Comparison of ENCODE assay signal across 18 cellular contexts in genomic region chr6:144438103-144438502, GRCh38.
A peak's percentile ranks its signal among the peaks of the same experiment; 100 is the strongest.
DNase-seq lines count a peak whose midpoint lies in the region; ATAC-seq, FAIRE-seq and TF ChIP-seq lines count a peak whose summit lies in the region.
"Had no signal": no experiment of that assay in that cellular context is flagged by ENCODE, and none has a peak within 500 bp of the region (broad histone marks: within the 10 kb centered on the region; RNA-seq: fewer than 3 reads in every experiment).

No MANE protein-coding gene starts in this region.

- H4K12ac ChIP-seq in trophoblast cell (ENCODE audit: low read depth, low read length): no peak overlapping the region

- peaks cover 45 to 80% of the 10 kb centered on the region in 2 experiments for H3K36me3 ChIP-seq in HepG2 (replicated peaks in 1 of 2; ENCODE audit: control insufficient read depth in 1 of 2, insufficient read depth in 2 of 2, low read length in 2 of 2)
- peaks cover 16 to 33% of the 10 kb centered on the region in 2 experiments for H3K36me3 ChIP-seq in trophoblast cell (ENCODE audit: control insufficient read depth in 1 of 2, insufficient read depth in 2 of 2, low read length in 2 of 2)
- peaks cover 50% of the 10 kb centered on the region for H3K36me3 ChIP-seq in brain microvascular endothelial cell (replicated peaks)

- H3K18ac ChIP-seq in trophoblast cell (ENCODE audit: low read length): no peak overlapping the region

- H2BK120ac ChIP-seq in trophoblast cell (ENCODE audit: insufficient read depth, low read length, poor library complexity): no peak overlapping the region

- no TSS peak for BruUV-seq in HepG2 (replicated peaks; lab: Mats Ljungman, UMichigan)

- ATAC-seq in effector memory CD8-positive, alpha-beta T cell (replicated peaks): no peak
- peak; percentile 65 for ATAC-seq in HepG2
- ATAC-seq: GM12878 had no signal

- intact Hi-C loops in HepG2 (cut with micrococcal nuclease; ENCODE audit: unreplicated experiment): loop anchor here (5.0 kb wide), 1 partner anchor 151 kb away; the partner anchor contains the start of gene UTRN

- no peaks in the 10 kb centered on the region for H4K20me1 ChIP-seq in HepG2 (ENCODE audit: insufficient read depth, low read length)

- WGBS in HepG2 (ENCODE audit: low lambda C conversion rate): 85% methylated on average over 1 of the region's 1 CpG
- WGBS in trophoblast cell (ENCODE audit: extremely low coverage, insufficient coverage, insufficient read length): no CpG with 5 or more reads among the region's 1 CpG

- H3K27me3 ChIP-seq in HepG2 (ENCODE audit: control insufficient read depth in 1 of 2, insufficient read depth in 2 of 2, low read length in 2 of 2) (no peaks in the 10 kb centered on the region), trophoblast cell (ENCODE audit: insufficient read depth, low read length) (no peaks in the 10 kb centered on the region), brain microvascular endothelial cell (replicated peaks) (no peaks in the 10 kb centered on the region)

- in situ Hi-C loops in HepG2 (cut with HindIII; ENCODE audit: extremely low pct_ligation_motif_present, low pct_unique_long_range_greater_than_20kb) (no loop called here), brain microvascular endothelial cell (cut with HindIII; ENCODE audit: low pct_ligation_motif_present, low sequenced_read_pairs) (no loop called here)

- H2AFZ ChIP-seq in HepG2 (ENCODE audit: low read length) (no peak overlapping the region), trophoblast cell (ENCODE audit: insufficient read depth, low read length, poor library complexity) (no peak overlapping the region)

- TF ChIP-seq RAD21 in HepG2 (CRISPR knock-in tag; IDR thresholded peaks at IDR 0.05): no peak

- peak overlapping the region; percentile 5 to 31 for H3K27ac Mint-ChIP-seq in effector memory CD8-positive, alpha-beta T cell
- H3K27ac Mint-ChIP-seq: HFFc6 had no signal

- H2BK12ac ChIP-seq in trophoblast cell (ENCODE audit: low read length): no peak overlapping the region

- no peak overlapping the region for H2AK5ac ChIP-seq in trophoblast cell (ENCODE audit: low read length)

- H3K27ac ChIP-seq in HepG2 (ENCODE audit: extremely low read length, insufficient read depth, low read length): no peak overlapping the region
- H3K27ac ChIP-seq in trophoblast cell (ENCODE audit: low read depth, low read length): no peak overlapping the region
- H3K27ac ChIP-seq in brain microvascular endothelial cell: no peak overlapping the region

- H3K4me2 ChIP-seq in HepG2 (ENCODE audit: low read depth, low read length) (no peak overlapping the region), trophoblast cell (ENCODE audit: low read length) (no peak overlapping the region)

- no peak overlapping the region for H4K8ac ChIP-seq in trophoblast cell (ENCODE audit: low read depth, low read length)

- TF ChIP-seq POLR2A in HepG2 (IDR thresholded peaks at IDR 0.05; ENCODE audit: insufficient read depth in 1 of 2, low read depth in 2 of 2, low read length in 2 of 2): no peak

- peak overlapping the region; percentile 27 for H2BK5ac ChIP-seq in trophoblast cell (ENCODE audit: low read depth, low read length, poor library complexity)

- H3K4ac ChIP-seq in trophoblast cell (ENCODE audit: low read depth, low read length): no peak overlapping the region

- TF ChIP-seq EP300 in HepG2 (IDR thresholded peaks at IDR 0.05; ENCODE audit: low read depth in 2 of 2, low read length in 2 of 2) (no peak), HepG2 (CRISPR knock-in tag; IDR thresholded peaks at IDR 0.05; ENCODE audit: borderline replicate concordance) (no peak)

- TF ChIP-seq CTCF in HepG2 (CRISPR knock-in tag; IDR thresholded peaks at IDR 0.05) (no peak), brain microvascular endothelial cell (IDR thresholded peaks at IDR 0.05; ENCODE audit: low read depth, low read length, missing control alignments) (no peak)

- no peak for DNase-seq in effector memory CD8-positive, alpha-beta T cell
- DNase-seq in HepG2 (ENCODE audit: low spot score): no peak
- DNase-seq in trophoblast cell: no peak
- no peak for DNase-seq in activated naive CD4-positive, alpha-beta T cell (lab: John Stamatoyannopoulos, UW)
- DNase-seq in brain microvascular endothelial cell: no peak
- DNase-seq in glomerular visceral epithelial cell (ENCODE audit: extremely low spot score): no peak
- DNase-seq: C1 segment of cervical spinal cord; CD4-positive, alpha-beta memory T cell; COR-L47; DMS153; DND-41; GDM1; GOT3; HFFc6 had no signal

- no peak overlapping the region for H4K91ac ChIP-seq in trophoblast cell (ENCODE audit: low read depth, low read length)

- no peaks in the 10 kb centered on the region for H3K9me3 Mint-ChIP-seq in effector memory CD8-positive, alpha-beta T cell

- H3K23ac ChIP-seq in trophoblast cell (ENCODE audit: low read length): no peak overlapping the region

- H3K79me2 ChIP-seq in HepG2 (ENCODE audit: insufficient read depth, low read length): no peaks in the 10 kb centered on the region
- H3K79me2 ChIP-seq in trophoblast cell (ENCODE audit: control insufficient read depth, insufficient read depth, low read length, poor library complexity): no peaks in the 10 kb centered on the region

- H3K4me3 ChIP-seq in HepG2 (replicated peaks in 1 of 3; ENCODE audit: insufficient read depth in 1 of 3, low read depth in 2 of 3, low read length in 3 of 3) (no peak overlapping the region), trophoblast cell (ENCODE audit: low read depth, low read length) (no peak overlapping the region), brain microvascular endothelial cell (ENCODE audit: low read depth, low read length) (no peak overlapping the region)
- H3K4me3 ChIP-seq: GM12878, HAP-1 had no signal

- H3K79me1 ChIP-seq in trophoblast cell (ENCODE audit: low read length): no peaks in the 10 kb centered on the region

- FAIRE-seq in HepG2 (lab: Jason Lieb, UNC): no peak
- FAIRE-seq: GM12878, GM18507, H54 had no signal

- POLR2A ChIA-PET in HepG2 (lab: Yijun Ruan, JAX): no interaction called here

- peaks cover 77% of the 10 kb centered on the region for H3K36me3 Mint-ChIP-seq in effector memory CD8-positive, alpha-beta T cell (ENCODE audit: insufficient read depth)

- H3K4me3 Mint-ChIP-seq in effector memory CD8-positive, alpha-beta T cell: no peak overlapping the region
- H3K4me3 Mint-ChIP-seq: CD4-positive, alpha-beta memory T cell; HFFc6 had no signal

- CTCF ChIA-PET in HepG2 (lab: Yijun Ruan, JAX; ENCODE audit: low intra/inter-chr PET ratio, low total read pairs): no interaction called here

- peaks cover 2 to 21% of the 10 kb centered on the region in 2 donors for H3K4me1 Mint-ChIP-seq in effector memory CD8-positive, alpha-beta T cell (ENCODE audit: low read depth in 2 of 2)

- H3K9ac ChIP-seq in HepG2 (ENCODE audit: insufficient read depth, low read depth, low read length): no peak overlapping the region
- no peak overlapping the region for H3K9ac ChIP-seq in trophoblast cell (ENCODE audit: low read length)

- no peak overlapping the region for H3K14ac ChIP-seq in trophoblast cell (ENCODE audit: low read length)

- H3K4me1 ChIP-seq in HepG2 (ENCODE audit: insufficient read depth, low read length) (peaks cover 15% of the 10 kb centered on the region), trophoblast cell (ENCODE audit: control insufficient read depth in 1 of 2, insufficient read depth in 2 of 2, low read length in 2 of 2) (peaks cover 0 to 2% of the 10 kb centered on the region in 2 experiments)
- H3K4me1 ChIP-seq: HAP-1 had no signal

- peaks cover 19% of the 10 kb centered on the region for H3K9me3 ChIP-seq in HepG2 (ENCODE audit: low read length)
- H3K9me3 ChIP-seq in trophoblast cell (ENCODE audit: insufficient read depth, low read depth, low read length): peaks cover 10% of the 10 kb centered on the region

- H3K27me3 Mint-ChIP-seq in effector memory CD8-positive, alpha-beta T cell: no peaks in the 10 kb centered on the region
- H3K27me3 Mint-ChIP-seq: CD4-positive, alpha-beta memory T cell had no signal

TF ChIP-seq in HepG2, 621 proteins besides CTCF, POLR2A, EP300 and RAD21 (continues in another document):
- TF ChIP-seq ISL2 (CRISPR knock-in tag; IDR thresholded peaks at IDR 0.05): no peak
- no peak for TF ChIP-seq TERF1 (CRISPR knock-in tag; IDR thresholded peaks at IDR 0.05)
- TF ChIP-seq PHF5A (CRISPR knock-in tag; IDR thresholded peaks at IDR 0.05; ENCODE audit: low read depth, unreplicated experiment): peak; percentile 7
- 0 out of 2 replicates have a peak, but pooled peaks have one; percentile 19 for TF ChIP-seq PAXIP1 (CRISPR knock-in tag; conservative IDR thresholded peaks at IDR 0.05)
- 0 out of 2 replicates have a peak, but pooled peaks have one; percentile 8 for TF ChIP-seq KAT8 (CRISPR knock-in tag; IDR thresholded peaks at IDR 0.05)
